Comparison of ENCODE assay signal across 2 cellular contexts in the genomic region with DNA sequence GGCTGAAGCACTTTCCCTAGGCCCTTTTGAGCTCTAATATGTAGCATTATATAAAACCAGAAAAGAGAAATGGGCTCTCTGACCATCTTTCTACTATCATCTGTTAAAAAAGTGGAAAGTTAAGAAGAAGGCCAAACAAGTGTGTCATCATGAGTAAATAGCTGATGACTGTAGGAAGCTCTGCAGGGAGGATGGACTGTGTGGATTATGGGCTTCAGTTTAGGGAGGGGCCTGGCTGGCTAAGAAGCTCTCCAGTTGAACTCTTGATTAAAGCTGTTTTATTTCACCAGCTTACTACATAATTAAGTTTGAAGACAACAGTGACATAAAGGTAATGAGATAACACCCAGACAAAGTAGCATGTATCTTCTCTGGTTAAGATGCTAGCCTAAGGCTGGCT.
A peak's percentile ranks its signal among the peaks of the same experiment; 100 is the strongest.
TF ChIP-seq lines count a peak whose summit lies in the region.

No MANE protein-coding gene starts in this region.

TF ChIP-seq in HEK293, 187 proteins besides CTCF, POLR2A, EP300 and RAD21:
- peak; percentile 78 for TF ChIP-seq OSR2 (tag by site-specific recombination; IDR thresholded peaks at IDR 0.05)
- TF ChIP-seq, protein P1, sequence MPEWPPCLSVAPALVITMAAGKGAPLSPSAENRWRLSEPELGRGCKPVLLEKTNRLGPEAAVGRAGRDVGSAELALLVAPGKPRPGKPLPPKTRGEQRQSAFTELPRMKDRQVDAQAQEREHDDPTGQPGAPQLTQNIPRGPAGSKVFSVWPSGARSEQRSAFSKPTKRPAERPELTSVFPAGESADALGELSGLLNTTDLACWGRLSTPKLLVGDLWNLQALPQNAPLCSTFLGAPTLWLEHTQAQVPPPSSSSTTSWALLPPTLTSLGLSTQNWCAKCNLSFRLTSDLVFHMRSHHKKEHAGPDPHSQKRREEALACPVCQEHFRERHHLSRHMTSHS (tag by site-specific recombination; IDR thresholded peaks at IDR 0.05), result no peak
- TF ChIP-seq, protein P2, sequence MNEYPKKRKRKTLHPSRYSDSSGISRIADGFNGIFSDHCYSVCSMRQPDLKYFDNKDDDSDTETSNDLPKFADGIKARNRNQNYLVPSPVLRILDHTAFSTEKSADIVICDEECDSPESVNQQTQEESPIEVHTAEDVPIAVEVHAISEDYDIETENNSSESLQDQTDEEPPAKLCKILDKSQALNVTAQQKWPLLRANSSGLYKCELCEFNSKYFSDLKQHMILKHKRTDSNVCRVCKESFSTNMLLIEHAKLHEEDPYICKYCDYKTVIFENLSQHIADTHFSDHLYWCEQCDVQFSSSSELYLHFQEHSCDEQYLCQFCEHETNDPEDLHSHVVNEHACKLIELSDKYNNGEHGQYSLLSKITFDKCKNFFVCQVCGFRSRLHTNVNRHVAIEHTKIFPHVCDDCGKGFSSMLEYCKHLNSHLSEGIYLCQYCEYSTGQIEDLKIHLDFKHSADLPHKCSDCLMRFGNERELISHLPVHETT (tag by site-specific recombination; IDR thresholded peaks at IDR 0.05), result no peak
- no peak for TF ChIP-seq ZNF155 (tag by site-specific recombination; IDR thresholded peaks at IDR 0.05)
- TF ChIP-seq ZNF510 (tag by site-specific recombination; IDR thresholded peaks at IDR 0.05; ENCODE audit: insufficient replicate concordance), result no peak
- TF ChIP-seq ZNF664 (tag by site-specific recombination; IDR thresholded peaks at IDR 0.05), result peak; percentile 83
- TF ChIP-seq ZNF391 (tag by site-specific recombination; IDR thresholded peaks at IDR 0.05; ENCODE audit: borderline replicate concordance, low read depth), result no peak
- TF ChIP-seq ZFHX2 (tag by site-specific recombination; conservative IDR thresholded peaks at IDR 0.05), result no peak
- no peak for TF ChIP-seq ZNF112 (tag by site-specific recombination; IDR thresholded peaks at IDR 0.05)
- peak; percentile 76 for TF ChIP-seq WT1 (tag by site-specific recombination; IDR thresholded peaks at IDR 0.05)
- TF ChIP-seq BCL11B (tag by site-specific recombination; IDR thresholded peaks at IDR 0.05; ENCODE audit: low read depth), result no peak
- no peak for TF ChIP-seq ZNF433 (tag by site-specific recombination; IDR thresholded peaks at IDR 0.05; ENCODE audit: low read depth)
- TF ChIP-seq PRDM1 (tag by site-specific recombination; IDR thresholded peaks at IDR 0.05), result peak; percentile 67
- 0 out of 2 replicates have a peak, but pooled peaks have one; percentile 2 for TF ChIP-seq ZNF335 (tag by site-specific recombination; conservative IDR thresholded peaks at IDR 0.05)
- TF ChIP-seq ZEB2 (tag by site-specific recombination; IDR thresholded peaks at IDR 0.05), result no peak
- peak; percentile 74 for TF ChIP-seq SP7 (tag by site-specific recombination; IDR thresholded peaks at IDR 0.05)
- TF ChIP-seq ZNF138 (tag by site-specific recombination; IDR thresholded peaks at IDR 0.05; ENCODE audit: borderline replicate concordance), result no peak
- TF ChIP-seq ZNF146 (tag by site-specific recombination; IDR thresholded peaks at IDR 0.05), result no peak

TF ChIP-seq in HepG2, 621 proteins besides CTCF, POLR2A, EP300 and RAD21:
- TF ChIP-seq ZNF761 (CRISPR knock-in tag; conservative IDR thresholded peaks at IDR 0.05), result no peak
- TF ChIP-seq ZSCAN12 (CRISPR knock-in tag; IDR thresholded peaks at IDR 0.05), result no peak
- TF ChIP-seq ZMYM3 (CRISPR knock-in tag; IDR thresholded peaks at IDR 0.05), result no peak
- TF ChIP-seq, protein P3, sequence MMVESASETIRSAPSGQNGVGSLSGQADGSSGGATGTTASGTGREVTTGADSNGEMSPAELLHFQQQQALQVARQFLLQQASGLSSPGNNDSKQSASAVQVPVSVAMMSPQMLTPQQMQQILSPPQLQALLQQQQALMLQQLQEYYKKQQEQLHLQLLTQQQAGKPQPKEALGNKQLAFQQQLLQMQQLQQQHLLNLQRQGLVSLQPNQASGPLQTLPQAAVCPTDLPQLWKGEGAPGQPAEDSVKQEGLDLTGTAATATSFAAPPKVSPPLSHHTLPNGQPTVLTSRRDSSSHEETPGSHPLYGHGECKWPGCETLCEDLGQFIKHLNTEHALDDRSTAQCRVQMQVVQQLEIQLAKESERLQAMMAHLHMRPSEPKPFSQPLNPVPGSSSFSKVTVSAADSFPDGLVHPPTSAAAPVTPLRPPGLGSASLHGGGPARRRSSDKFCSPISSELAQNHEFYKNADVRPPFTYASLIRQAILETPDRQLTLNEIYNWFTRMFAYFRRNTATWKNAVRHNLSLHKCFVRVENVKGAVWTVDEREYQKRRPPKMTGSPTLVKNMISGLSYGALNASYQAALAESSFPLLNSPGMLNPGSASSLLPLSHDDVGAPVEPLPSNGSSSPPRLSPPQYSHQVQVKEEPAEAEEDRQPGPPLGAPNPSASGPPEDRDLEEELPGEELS (CRISPR knock-in tag; IDR thresholded peaks at IDR 0.05), result no peak
- no peak for TF ChIP-seq ZNF598 (CRISPR knock-in tag; IDR thresholded peaks at IDR 0.05; ENCODE audit: borderline replicate concordance)
- TF ChIP-seq NR3C1 (CRISPR knock-in tag; IDR thresholded peaks at IDR 0.05), result no peak
- TF ChIP-seq, protein P4, sequence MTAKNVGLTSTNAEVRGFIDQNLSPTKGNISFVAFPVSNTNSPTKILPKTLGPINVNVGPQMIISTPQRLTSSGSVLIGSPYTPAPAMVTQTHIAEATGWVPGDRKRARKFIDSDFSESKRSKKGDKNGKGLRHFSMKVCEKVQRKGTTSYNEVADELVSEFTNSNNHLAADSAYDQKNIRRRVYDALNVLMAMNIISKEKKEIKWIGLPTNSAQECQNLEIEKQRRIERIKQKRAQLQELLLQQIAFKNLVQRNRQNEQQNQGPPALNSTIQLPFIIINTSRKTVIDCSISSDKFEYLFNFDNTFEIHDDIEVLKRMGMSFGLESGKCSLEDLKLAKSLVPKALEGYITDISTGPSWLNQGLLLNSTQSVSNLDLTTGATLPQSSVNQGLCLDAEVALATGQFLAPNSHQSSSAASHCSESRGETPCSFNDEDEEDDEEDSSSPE (CRISPR knock-in tag; IDR thresholded peaks at IDR 0.05), result no peak
- TF ChIP-seq, protein P5, sequence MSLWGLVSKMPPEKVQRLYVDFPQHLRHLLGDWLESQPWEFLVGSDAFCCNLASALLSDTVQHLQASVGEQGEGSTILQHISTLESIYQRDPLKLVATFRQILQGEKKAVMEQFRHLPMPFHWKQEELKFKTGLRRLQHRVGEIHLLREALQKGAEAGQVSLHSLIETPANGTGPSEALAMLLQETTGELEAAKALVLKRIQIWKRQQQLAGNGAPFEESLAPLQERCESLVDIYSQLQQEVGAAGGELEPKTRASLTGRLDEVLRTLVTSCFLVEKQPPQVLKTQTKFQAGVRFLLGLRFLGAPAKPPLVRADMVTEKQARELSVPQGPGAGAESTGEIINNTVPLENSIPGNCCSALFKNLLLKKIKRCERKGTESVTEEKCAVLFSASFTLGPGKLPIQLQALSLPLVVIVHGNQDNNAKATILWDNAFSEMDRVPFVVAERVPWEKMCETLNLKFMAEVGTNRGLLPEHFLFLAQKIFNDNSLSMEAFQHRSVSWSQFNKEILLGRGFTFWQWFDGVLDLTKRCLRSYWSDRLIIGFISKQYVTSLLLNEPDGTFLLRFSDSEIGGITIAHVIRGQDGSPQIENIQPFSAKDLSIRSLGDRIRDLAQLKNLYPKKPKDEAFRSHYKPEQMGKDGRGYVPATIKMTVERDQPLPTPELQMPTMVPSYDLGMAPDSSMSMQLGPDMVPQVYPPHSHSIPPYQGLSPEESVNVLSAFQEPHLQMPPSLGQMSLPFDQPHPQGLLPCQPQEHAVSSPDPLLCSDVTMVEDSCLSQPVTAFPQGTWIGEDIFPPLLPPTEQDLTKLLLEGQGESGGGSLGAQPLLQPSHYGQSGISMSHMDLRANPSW (CRISPR knock-in tag; IDR thresholded peaks at IDR 0.05; ENCODE audit: borderline replicate concordance), result no peak
- TF ChIP-seq PPARG (CRISPR knock-in tag; conservative IDR thresholded peaks at IDR 0.05), result no peak
- 0 out of 2 replicates have a peak, but pooled peaks have one; percentile 24 for TF ChIP-seq FOXA3 (CRISPR knock-in tag; IDR thresholded peaks at IDR 0.05)
- peak; percentile 26; the same call in 1 of the 2 replicates for TF ChIP-seq FOSL2 (CRISPR knock-in tag; IDR thresholded peaks at IDR 0.05)
- no peak for TF ChIP-seq FOXA1 (IDR thresholded peaks at IDR 0.05)
- 0 out of 2 replicates have a peak, but pooled peaks have one; percentile 5 for TF ChIP-seq FOXA1 (CRISPR knock-in tag; IDR thresholded peaks at IDR 0.05)
- no peak for TF ChIP-seq CBX5 (CRISPR knock-in tag; IDR thresholded peaks at IDR 0.05; ENCODE audit: borderline replicate concordance)
- TF ChIP-seq ZFP1 (CRISPR knock-in tag; IDR thresholded peaks at IDR 0.05), result no peak
